18 cellular contexts compared by ENCODE assay signal in the genomic region with DNA sequence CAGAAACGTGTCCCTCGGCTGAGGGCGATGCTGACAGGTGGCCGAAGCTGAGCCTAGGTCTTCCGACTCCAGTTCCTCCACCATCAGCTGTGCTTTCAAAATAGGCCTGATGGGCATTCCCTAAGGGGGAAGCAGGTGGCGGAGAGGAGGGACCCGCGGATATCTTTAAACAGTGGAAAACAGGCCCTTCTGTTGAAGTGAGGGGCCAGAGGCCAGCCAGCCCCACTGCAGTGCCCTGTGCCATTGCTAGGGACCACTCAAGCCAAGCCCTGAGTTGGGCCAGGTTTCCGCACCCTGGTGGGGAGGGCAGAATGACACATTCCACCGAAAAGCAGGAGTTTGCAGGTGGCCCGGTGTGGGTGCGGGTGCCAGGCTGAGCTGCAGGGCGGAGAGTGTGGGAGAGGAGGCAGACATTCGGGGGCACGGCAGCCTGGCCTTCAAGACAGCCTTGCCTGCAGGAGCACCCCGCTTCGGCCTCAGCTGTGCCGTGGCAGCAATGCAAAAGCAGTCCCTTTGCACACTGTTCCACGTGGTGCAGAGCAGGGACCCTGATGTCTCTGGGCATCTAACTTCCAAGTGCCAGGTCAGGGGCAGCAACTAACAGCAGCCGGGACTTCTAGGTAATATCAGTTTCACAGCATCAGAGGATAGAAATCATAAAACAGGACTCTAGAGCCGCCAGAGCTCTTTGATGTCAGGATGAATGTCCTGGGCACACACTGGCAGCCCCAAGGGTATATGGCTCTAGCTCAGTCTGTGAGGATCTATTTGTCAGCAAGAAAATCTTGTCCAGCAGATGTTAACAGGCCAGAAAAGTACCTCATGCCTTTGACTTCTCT. TPM values are rescaled to one million over a fixed set of nuclear protein-coding genes. Genes with fewer than 3 reads are reported as not detected.
A peak's percentile ranks its signal among the peaks of the same experiment; 100 is the strongest.
DNase-seq lines count a peak whose midpoint lies in the region; ATAC-seq and TF ChIP-seq lines count a peak whose summit lies in the region.
"Had no signal": no experiment of that assay in that cellular context is flagged by ENCODE, and none has a peak within 500 bp of the region (broad histone marks: within the 10 kb centered on the region; RNA-seq: fewer than 3 reads in every experiment).

No MANE protein-coding gene starts in this region.

- peaks cover 19% of the 10 kb centered on the region for H3K4me1 Mint-ChIP-seq in stimulated activated naive CD8-positive, alpha-beta T cell treated with anti-CD3 and anti-CD28 coated beads, Interleukin-15, Interleukin-2, amounts not matched to agents 100 ng/mL and 50 ng/mL, for 24 hours (ENCODE audit: low read depth)
- peaks cover 48% of the 10 kb centered on the region for H3K4me1 Mint-ChIP-seq in stimulated activated naive CD8-positive, alpha-beta T cell treated with anti-CD3 and anti-CD28 coated beads, Interleukin-15, amount 100 ng/mL, for 72 hours
- H3K4me1 Mint-ChIP-seq in dendritic cell treated with granulocyte-macrophage colony-stimulating factor and Interleukin-4, amounts not matched to agents 40 ng/mL and 50 ng/mL, for 4 days (ENCODE audit: low read depth): peaks cover 39% of the 10 kb centered on the region
- peaks cover 15 to 41% (median 37%) of the 10 kb centered on the region in 4 donors for H3K4me1 Mint-ChIP-seq in naive thymus-derived CD8-positive, alpha-beta T cell
- H3K4me1 Mint-ChIP-seq: activated B cell treated with CpG ODN at 0.5 μM for 24 hours had no signal

- peaks cover 0 to 78% of the 10 kb centered on the region in 2 donors for H3K36me3 ChIP-seq in vagina

- peaks cover 47% of the 10 kb centered on the region for H3K36me3 Mint-ChIP-seq in stimulated activated naive CD8-positive, alpha-beta T cell treated with anti-CD3 and anti-CD28 coated beads, Interleukin-15, Interleukin-2, amounts not matched to agents 100 ng/mL and 50 ng/mL, for 24 hours (ENCODE audit: low read depth)
- peaks cover 99% of the 10 kb centered on the region for H3K36me3 Mint-ChIP-seq in dendritic cell treated with granulocyte-macrophage colony-stimulating factor and Interleukin-4, amounts not matched to agents 40 ng/mL and 50 ng/mL, for 4 days (ENCODE audit: low read depth)
- H3K36me3 Mint-ChIP-seq in naive thymus-derived CD8-positive, alpha-beta T cell: peaks cover 0 to 75% (median 9%) of the 10 kb centered on the region in 3 donors

- TF ChIP-seq CTCF in vagina (IDR thresholded peaks at IDR 0.05): no peak

- peak overlapping the region; percentile 53 for H3K27ac ChIP-seq in vagina

- no peaks in the 10 kb centered on the region for H3K9me3 ChIP-seq in vagina
- H3K9me3 ChIP-seq: breast epithelium, HAP-1 had no signal

- no peak overlapping the region for H3K4me3 Mint-ChIP-seq in stimulated activated naive CD8-positive, alpha-beta T cell treated with anti-CD3 and anti-CD28 coated beads, Interleukin-15, Interleukin-2, amounts not matched to agents 100 ng/mL and 50 ng/mL, for 24 hours
- H3K4me3 Mint-ChIP-seq in stimulated activated naive CD8-positive, alpha-beta T cell treated with anti-CD3 and anti-CD28 coated beads, Interleukin-15, amount 100 ng/mL, for 72 hours: no peak overlapping the region
- H3K4me3 Mint-ChIP-seq in dendritic cell treated with granulocyte-macrophage colony-stimulating factor and Interleukin-4, amounts not matched to agents 40 ng/mL and 50 ng/mL, for 4 days: no peak overlapping the region
- no peak overlapping the region for H3K4me3 Mint-ChIP-seq in naive thymus-derived CD8-positive, alpha-beta T cell
- H3K4me3 Mint-ChIP-seq: activated B cell treated with CpG ODN at 0.5 μM for 24 hours; activated T-cell treated with anti-CD3 and anti-CD28 coated beads, Interleukin-2, amount 50 U/mL, for 4 hours; memory B cell had no signal

- no peak for DNase-seq in stimulated activated naive CD8-positive, alpha-beta T cell treated with anti-CD3 and anti-CD28 coated beads, Interleukin-15, amount 100 ng/mL, for 72 hours
- no peak for DNase-seq in naive thymus-derived CD8-positive, alpha-beta T cell
- DNase-seq in vagina (ENCODE audit: extremely low spot score in 2 of 2) (no peak), NCI-H2029 treated with DMSO at 0.1 percent for 48 hours (lab: John Stamatoyannopoulos, UW) (no peak)
- DNase-seq: activated B cell treated with CpG ODN at 0.5 μM for 24 hours; activated T-cell treated with anti-CD3 and anti-CD28 coated beads, Interleukin-2, amount 50 U/mL, for 4 hours; EL; erythroblast; NCI-H1436; NCI-H748 treated with DMSO at 0.1 percent for 48 hours; SHP77 had no signal

- ATAC-seq in stimulated activated naive CD8-positive, alpha-beta T cell treated with anti-CD3 and anti-CD28 coated beads, Interleukin-15, amount 100 ng/mL, for 72 hours: no peak
- no peak for ATAC-seq in naive thymus-derived CD8-positive, alpha-beta T cell
- no peak for ATAC-seq in HG03139 (IDR thresholded peaks at IDR 0.05; ENCODE audit: unreplicated experiment)
- no peak for ATAC-seq in HG03196 (IDR thresholded peaks at IDR 0.05; ENCODE audit: unreplicated experiment)
- ATAC-seq: activated T-cell treated with anti-CD3 and anti-CD28 coated beads, Interleukin-2, amount 50 U/mL, for 4 hours had no signal

- no peaks in the 10 kb centered on the region for H3K27me3 Mint-ChIP-seq in stimulated activated naive CD8-positive, alpha-beta T cell treated with anti-CD3 and anti-CD28 coated beads, Interleukin-15, Interleukin-2, amounts not matched to agents 100 ng/mL and 50 ng/mL, for 24 hours
- H3K27me3 Mint-ChIP-seq in stimulated activated naive CD8-positive, alpha-beta T cell treated with anti-CD3 and anti-CD28 coated beads, Interleukin-15, amount 100 ng/mL, for 72 hours: no peaks in the 10 kb centered on the region
- H3K27me3 Mint-ChIP-seq in dendritic cell treated with granulocyte-macrophage colony-stimulating factor and Interleukin-4, amounts not matched to agents 40 ng/mL and 50 ng/mL, for 4 days: no peaks in the 10 kb centered on the region
- no peaks in the 10 kb centered on the region for H3K27me3 Mint-ChIP-seq in naive thymus-derived CD8-positive, alpha-beta T cell
- H3K27me3 Mint-ChIP-seq: activated B cell treated with CpG ODN at 0.5 μM for 24 hours, memory B cell had no signal

- POLR2A ChIA-PET in naive thymus-derived CD8-positive, alpha-beta T cell (lab: Charles Lee): interaction anchor here (1.2 to 4.9 kb wide), 3 partner anchors 8 to 231 kb away, joined by 3 to 51 read pairs (median 4); partner anchors contain the start of gene HNRNPH1

- H3K9me3 Mint-ChIP-seq in stimulated activated naive CD8-positive, alpha-beta T cell treated with anti-CD3 and anti-CD28 coated beads, Interleukin-15, Interleukin-2, amounts not matched to agents 100 ng/mL and 50 ng/mL, for 24 hours: no peaks in the 10 kb centered on the region
- no peaks in the 10 kb centered on the region for H3K9me3 Mint-ChIP-seq in stimulated activated naive CD8-positive, alpha-beta T cell treated with anti-CD3 and anti-CD28 coated beads, Interleukin-15, amount 100 ng/mL, for 72 hours
- H3K9me3 Mint-ChIP-seq in dendritic cell treated with granulocyte-macrophage colony-stimulating factor and Interleukin-4, amounts not matched to agents 40 ng/mL and 50 ng/mL, for 4 days: no peaks in the 10 kb centered on the region
- H3K9me3 Mint-ChIP-seq in naive thymus-derived CD8-positive, alpha-beta T cell: no peaks in the 10 kb centered on the region
- H3K9me3 Mint-ChIP-seq: activated B cell treated with CpG ODN at 0.5 μM for 24 hours; activated T-cell treated with anti-CD3 and anti-CD28 coated beads, Interleukin-2, amount 50 U/mL, for 4 hours; memory B cell had no signal

- no peak overlapping the region for H3K4me3 ChIP-seq in vagina
- H3K4me3 ChIP-seq: breast epithelium, HAP-1 had no signal

- no peak for TF ChIP-seq POLR2A in vagina (IDR thresholded peaks at IDR 0.05)

- H3K27ac Mint-ChIP-seq in stimulated activated naive CD8-positive, alpha-beta T cell treated with anti-CD3 and anti-CD28 coated beads, Interleukin-15, Interleukin-2, amounts not matched to agents 100 ng/mL and 50 ng/mL, for 24 hours: peak overlapping the region; percentile 52
- H3K27ac Mint-ChIP-seq in stimulated activated naive CD8-positive, alpha-beta T cell treated with anti-CD3 and anti-CD28 coated beads, Interleukin-15, amount 100 ng/mL, for 72 hours: peak overlapping the region in 1 of 2 donors; percentile 63
- peak overlapping the region; percentile 40 for H3K27ac Mint-ChIP-seq in dendritic cell treated with granulocyte-macrophage colony-stimulating factor and Interleukin-4, amounts not matched to agents 40 ng/mL and 50 ng/mL, for 4 days
- H3K27ac Mint-ChIP-seq in naive thymus-derived CD8-positive, alpha-beta T cell: peak overlapping the region in 6 of 10 donors; percentile 15 to 83 (median 56)

- H3K27me3 ChIP-seq in vagina: no peaks in the 10 kb centered on the region
- H3K27me3 ChIP-seq: breast epithelium had no signal

- peaks cover 45% of the 10 kb centered on the region for H3K4me1 ChIP-seq in vagina
- H3K4me1 ChIP-seq: breast epithelium, HAP-1 had no signal

- intact Hi-C loops in dendritic cell treated with granulocyte-macrophage colony-stimulating factor and Interleukin-4, amounts not matched to agents 40 ng/mL and 50 ng/mL, for 4 days (cut with micrococcal nuclease): no loop called here
- intact Hi-C loops in vagina (cut with DNase I): no loop called here

RNA-seq across cellular contexts. Expression of gene HNRNPH1, which starts 17.2 kb away (rescaled TPM):
- total RNA-seq in naive thymus-derived CD8-positive, alpha-beta T cell: 1,000 to 10,000 TPM; 1,803 to 1,897 TPM
- polyA plus RNA-seq in naive thymus-derived CD8-positive, alpha-beta T cell: 100 to 1,000 TPM in 2 of 3 donors, 10 to 100 TPM in 1; 97.0 to 120 (median 104) TPM
- total RNA-seq in vagina: 483 TPM

RNA-seq across cellular contexts. Expression of gene RUFY1, which starts 55.9 kb away (rescaled TPM):
- total RNA-seq in naive thymus-derived CD8-positive, alpha-beta T cell: 10 to 100 TPM; 62.3 to 63.4 TPM
- 10 to 100 TPM; 27.9 to 35.3 (median 30.5) TPM for polyA plus RNA-seq in naive thymus-derived CD8-positive, alpha-beta T cell
- 35.6 TPM for total RNA-seq in vagina
